In the genomic region with DNA sequence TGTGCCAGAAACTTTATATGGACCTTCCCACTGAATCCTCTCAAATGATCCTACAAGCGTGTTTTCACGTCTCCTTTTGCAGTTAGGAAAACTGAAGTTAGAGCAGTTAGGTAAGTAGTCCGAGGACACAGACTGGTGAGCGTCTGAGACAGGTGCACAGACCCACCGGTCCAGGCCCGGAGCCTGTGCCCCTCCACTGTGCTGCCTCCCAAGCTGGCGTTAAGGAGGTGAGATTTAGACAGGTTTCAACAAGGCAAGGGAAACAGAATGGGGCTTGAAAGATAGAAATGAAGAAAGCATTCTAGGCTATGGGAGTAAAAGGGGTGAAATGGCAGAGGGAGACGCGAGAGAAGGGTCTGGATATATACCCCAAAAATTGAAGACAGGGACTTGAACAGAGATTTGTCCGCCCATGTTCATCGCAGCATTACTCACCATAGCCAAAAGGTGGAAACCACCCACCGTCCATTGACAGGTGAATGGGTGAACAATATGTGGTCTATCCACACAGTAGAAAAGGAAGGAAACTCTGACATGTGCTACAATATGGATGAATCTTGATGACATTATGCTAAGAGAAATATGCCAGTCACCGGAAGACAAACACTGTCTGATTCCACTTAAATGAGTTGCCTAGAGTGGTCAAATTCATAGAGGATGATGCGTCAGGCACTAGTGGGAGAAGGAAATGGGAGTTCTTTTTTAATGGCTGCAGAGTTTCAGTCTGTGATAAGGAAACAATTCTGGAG, we compare ENCODE assay signal across 14 cellular contexts. TPM values are rescaled to one million over a fixed set of nuclear protein-coding genes. Genes with fewer than 3 reads are reported as not detected.
DNase-seq lines count a peak whose midpoint lies in the region; ATAC-seq and TF ChIP-seq lines count a peak whose summit lies in the region.
"Had no signal": no experiment of that assay in that cellular context is flagged by ENCODE, and none has a peak within 500 bp of the region (broad histone marks: within the 10 kb centered on the region; RNA-seq: fewer than 3 reads in every experiment).

No MANE protein-coding gene starts in this region.

- no peak overlapping the region for H3K4me3 ChIP-seq in fibroblast of mammary gland (ENCODE audit: control insufficient read depth, low read depth, low read length)
- H3K4me3 ChIP-seq in spleen, result no peak overlapping the region
- no peak overlapping the region for H3K4me3 ChIP-seq in mesendoderm (ENCODE audit: low read length)
- H3K4me3 ChIP-seq: GM23338, left lung, upper lobe of right lung had no signal

- no peak overlapping the region for H4K5ac ChIP-seq in mesendoderm (ENCODE audit: low read length)

- H3K4ac ChIP-seq in mesendoderm (ENCODE audit: low read depth, low read length), result no peak overlapping the region

- no peak for ATAC-seq in GM21381 (IDR thresholded peaks at IDR 0.05; ENCODE audit: unreplicated experiment)
- ATAC-seq: GM23338, T-cell had no signal

- no peak overlapping the region for H3K4me2 ChIP-seq in mesendoderm (ENCODE audit: low read length)
- H3K4me2 ChIP-seq: GM23338 had no signal

- no peak overlapping the region for H3K23ac ChIP-seq in mesendoderm (ENCODE audit: low read length)

- no peak overlapping the region for H2BK15ac ChIP-seq in mesendoderm (replicated peaks; ENCODE audit: low read depth)

- no peak overlapping the region for H2BK5ac ChIP-seq in mesendoderm (ENCODE audit: low read length)

- H3K79me1 ChIP-seq in mesendoderm (ENCODE audit: low read length), result no peaks in the 10 kb centered on the region

- H3K18ac ChIP-seq in mesendoderm (ENCODE audit: low read length), result no peak overlapping the region

- H3K36me3 ChIP-seq in spleen (no peaks in the 10 kb centered on the region), mesendoderm (ENCODE audit: control insufficient read depth, insufficient read depth, low read length) (no peaks in the 10 kb centered on the region)
- H3K36me3 ChIP-seq: left lung, upper lobe of right lung had no signal

- TF ChIP-seq CTCF in VCaP (conservative IDR thresholded peaks at IDR 0.05) (no peak), fibroblast of mammary gland (conservative IDR thresholded peaks at IDR 0.05; ENCODE audit: control insufficient read depth, insufficient read depth, low read depth, low read length) (no peak), spleen (IDR thresholded peaks at IDR 0.05 in 8 of 11, conservative IDR thresholded peaks at IDR 0.05 in 3 of 11) (no peak)

- no peak overlapping the region for H4K8ac ChIP-seq in mesendoderm (ENCODE audit: low read depth, low read length)

- TF ChIP-seq POLR2A in spleen (IDR thresholded peaks at IDR 0.05), result no peak

- WGBS in spleen, 5 donors, result 80 to 91% (median 82%) methylated on average over 14 of the region's 14 CpGs
- no CpG with 5 or more reads among the region's 14 CpGs for WGBS in mesendoderm (ENCODE audit: extremely low coverage, insufficient coverage, low lambda C conversion rate)

- H3K4me1 ChIP-seq in spleen, result no peaks in the 10 kb centered on the region
- H3K4me1 ChIP-seq in mesendoderm (ENCODE audit: control insufficient read depth, low read depth, low read length), result peaks cover under 1% of the 10 kb centered on the region
- H3K4me1 ChIP-seq: left lung, upper lobe of right lung had no signal

- no peak overlapping the region for H3K56ac ChIP-seq in mesendoderm (ENCODE audit: low read length)

- H3K27me3 ChIP-seq in spleen (replicated peaks in 1 of 7) (peaks cover 0 to 50% (median 0%) of the 10 kb centered on the region in 7 donors), mesendoderm (ENCODE audit: insufficient read depth, low read length, poor library complexity) (no peaks in the 10 kb centered on the region)
- H3K27me3 ChIP-seq: upper lobe of right lung had no signal

- DNase-seq in DMS53 (lab: John Stamatoyannopoulos, UW), result peak; percentile 50
- no peak for DNase-seq in DMS53 treated with DMSO at 0.1 percent for 48 hours (lab: John Stamatoyannopoulos, UW; ENCODE audit: unreplicated experiment)
- peak; percentile 79 for DNase-seq in fibroblast of mammary gland (ENCODE audit: low read depth)
- DNase-seq in spleen, result peak; percentile 14
- no peak for DNase-seq in H4 (ENCODE audit: low spot score)
- DNase-seq in mesendoderm, result no peak
- DNase-seq: GDM1, T-cell, upper lobe of right lung had no signal

- intact Hi-C loops in spleen (cut with DNase I; ENCODE audit: low total_unique reads), result no loop called here

- no peak overlapping the region for H2AK5ac ChIP-seq in mesendoderm (ENCODE audit: low read length)

- H3K9ac ChIP-seq in mesendoderm (ENCODE audit: low read length), result no peak overlapping the region

- H3K9me3 ChIP-seq in spleen, result no peaks in the 10 kb centered on the region
- H3K9me3 ChIP-seq: left lung, upper lobe of right lung had no signal

- H3K27ac ChIP-seq in VCaP (peak overlapping the region; percentile 97), spleen (no peak overlapping the region), mesendoderm (ENCODE audit: low read depth, low read length) (no peak overlapping the region)
- H3K27ac ChIP-seq: 22Rv1, left lung, upper lobe of right lung had no signal

- no peak overlapping the region for H2BK120ac ChIP-seq in mesendoderm (ENCODE audit: low read depth, low read length)

- no peaks in the 10 kb centered on the region for H3K79me2 ChIP-seq in mesendoderm (ENCODE audit: control insufficient read depth, insufficient read depth, low read length)

RNA-seq across cellular contexts. Expression of a gene that starts 15.7 kb away (rescaled TPM):
- total RNA-seq in spleen, result not detected
- under 1 TPM; 0.04 to 0.10 (median 0.06) TPM for polyA plus RNA-seq in spleen
- not detected in 2 replicates for total RNA-seq in H4 (2014; rRNA removed; shearing (Covaris generic))
- 0.58 TPM for polyA plus RNA-seq in mesendoderm (2013, experiment 1 of 2)
- 0.49 TPM for polyA plus RNA-seq in mesendoderm (2013, experiment 2 of 2)

Comparison
In these comparisons a context has a peak if more than half of its experiments do, and no peak if none do; other contexts are left out.
1. DNase-seq: peak in DMS53 (single experiment), fibroblast of mammary gland (single experiment) and spleen (single experiment); none in DMS53 treated with DMSO at 0.1 percent for 48 hours (single experiment), H4 (single experiment) and mesendoderm (single experiment).